Comparison of ENCODE assay signal across 29 cellular contexts in the genomic region with DNA sequence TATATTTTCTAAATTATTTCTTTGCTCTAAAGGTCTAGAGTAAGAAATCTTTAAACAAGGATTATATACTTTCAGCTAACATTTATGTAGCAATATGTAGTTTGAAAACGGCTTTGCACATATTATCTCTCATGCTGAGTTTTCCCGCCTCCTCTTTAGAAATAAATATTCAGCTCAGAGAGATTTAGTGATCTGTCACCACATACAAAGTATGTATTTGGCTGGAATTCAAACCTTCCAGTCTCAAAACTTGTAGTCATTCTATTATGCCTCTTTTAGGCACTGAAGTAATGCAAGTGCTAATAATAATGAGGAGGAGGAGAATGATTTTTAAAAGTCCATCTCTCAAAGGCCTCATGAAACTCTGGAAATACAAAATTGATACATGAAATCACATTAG.
"Had no signal": no experiment of that assay in that cellular context is flagged by ENCODE, and none has a peak within 500 bp of the region (broad histone marks: within the 10 kb centered on the region; RNA-seq: fewer than 3 reads in every experiment).

No MANE protein-coding gene starts in this region.

- H3K27me3 Mint-ChIP-seq: naive thymus-derived CD8-positive, alpha-beta T cell; stimulated activated memory B cell treated with anti-CD40 and anti-IgM and Interleukin-4, amounts not matched to agents 10 μg/mL and 1 μg/mL and 100 μg/mL, for 72 hours; stimulated activated naive CD8-positive, alpha-beta T cell treated with anti-CD3 and anti-CD28 coated beads, Interleukin-15, amount 100 ng/mL, for 72 hours; type B pancreatic cell had no signal

- H3K27me3 ChIP-seq: left lung, pancreas, tibial nerve, uterus had no signal

- DNase-seq: immature natural killer cell; kidney; left colon; left lung; lower lobe of right lung; mammary epithelial cell; mesenchymal stem cell; naive thymus-derived CD8-positive, alpha-beta T cell; nucleus accumbens; pancreas; posterior cingulate gyrus; retina; right cardiac atrium; stimulated activated CD4-positive, alpha-beta T cell treated with anti-CD3 and anti-CD28 coated beads, Interleukin-1b, Interleukin-23, amount 100 ng/mL, for 48 hours; stimulated activated CD4-positive, alpha-beta T cell treated with anti-CD3 and anti-CD28 coated beads, Interleukin-2, amount 100 ng/mL, for 48 hours; stimulated activated CD4-positive, alpha-beta T cell treated with anti-CD3 and anti-CD28 coated beads, Interleukin-4, amount 100 ng/mL, for 4 hours; stimulated activated CD8-positive, alpha-beta memory T cell treated with anti-CD3 and anti-CD28 coated beads, Interleukin-4, amount 100 ng/mL, for 48 hours; stimulated activated naive CD4-positive, alpha-beta T cell treated with Interleukin-2 at 50 U/mL for 16 hours; stimulated activated naive CD8-positive, alpha-beta T cell treated with anti-CD3 and anti-CD28 coated beads, Interleukin-15, amount 100 ng/mL, for 72 hours; substantia nigra; uterus had no signal

- H3K4me1 ChIP-seq: left lung, lower lobe of right lung, pancreas, prostate gland, tibial nerve, uterus had no signal

- H3K9me3 Mint-ChIP-seq: nephron; neural crest cell; stimulated activated memory B cell treated with anti-CD40 and anti-IgM and Interleukin-4, amounts not matched to agents 10 μg/mL and 1 μg/mL and 100 μg/mL, for 72 hours; stimulated activated naive CD8-positive, alpha-beta T cell treated with anti-CD3 and anti-CD28 coated beads, Interleukin-15, amount 100 ng/mL, for 72 hours; type B pancreatic cell had no signal

- H3K36me3 Mint-ChIP-seq: immature natural killer cell; naive thymus-derived CD8-positive, alpha-beta T cell; stimulated activated memory B cell treated with anti-CD40 and anti-IgM and Interleukin-4, amounts not matched to agents 10 μg/mL and 1 μg/mL and 100 μg/mL, for 72 hours; type B pancreatic cell had no signal

- H3K4me3 ChIP-seq: left lung, lower lobe of right lung, pancreas, prostate gland, skin epidermis, tibial nerve, uterus had no signal

- H3K27ac ChIP-seq: left lung, lower lobe of right lung, pancreas, prostate gland, skin epidermis, tibial nerve, uterus had no signal

- H3K4me1 Mint-ChIP-seq: immature natural killer cell; naive thymus-derived CD8-positive, alpha-beta T cell; nephron; neural crest cell; stimulated activated memory B cell treated with anti-CD40 and anti-IgM and Interleukin-4, amounts not matched to agents 10 μg/mL and 1 μg/mL and 100 μg/mL, for 72 hours; stimulated activated naive CD8-positive, alpha-beta T cell treated with anti-CD3 and anti-CD28 coated beads, Interleukin-15, amount 100 ng/mL, for 72 hours had no signal

- H3K27ac Mint-ChIP-seq: immature natural killer cell; naive thymus-derived CD8-positive, alpha-beta T cell; nephron; stimulated activated memory B cell treated with anti-CD40 and anti-IgM and Interleukin-4, amounts not matched to agents 10 μg/mL and 1 μg/mL and 100 μg/mL, for 72 hours; stimulated activated naive CD8-positive, alpha-beta T cell treated with anti-CD3 and anti-CD28 coated beads, Interleukin-15, amount 100 ng/mL, for 72 hours; type B pancreatic cell had no signal

- H3K36me3 ChIP-seq: left lung, lower lobe of right lung, pancreas, prostate gland, tibial nerve, uterus had no signal

- H3K9me3 ChIP-seq: left lung, lower lobe of right lung, pancreas, prostate gland, tibial nerve, uterus had no signal

- H3K4me3 Mint-ChIP-seq: immature natural killer cell; naive thymus-derived CD8-positive, alpha-beta T cell; nephron; neural crest cell; stimulated activated memory B cell treated with anti-CD40 and anti-IgM and Interleukin-4, amounts not matched to agents 10 μg/mL and 1 μg/mL and 100 μg/mL, for 72 hours; stimulated activated naive CD8-positive, alpha-beta T cell treated with anti-CD3 and anti-CD28 coated beads, Interleukin-15, amount 100 ng/mL, for 72 hours; type B pancreatic cell had no signal

- ATAC-seq: left colon; left lung; lower lobe of right lung; naive thymus-derived CD8-positive, alpha-beta T cell; pancreas; right cardiac atrium; sciatic nerve; stimulated activated memory B cell treated with anti-CD40 and anti-IgM and Interleukin-4, amounts not matched to agents 10 μg/mL and 1 μg/mL and 100 μg/mL, for 72 hours; stimulated activated naive CD8-positive, alpha-beta T cell treated with anti-CD3 and anti-CD28 coated beads, Interleukin-15, amount 100 ng/mL, for 72 hours had no signal
